In the genomic region with DNA sequence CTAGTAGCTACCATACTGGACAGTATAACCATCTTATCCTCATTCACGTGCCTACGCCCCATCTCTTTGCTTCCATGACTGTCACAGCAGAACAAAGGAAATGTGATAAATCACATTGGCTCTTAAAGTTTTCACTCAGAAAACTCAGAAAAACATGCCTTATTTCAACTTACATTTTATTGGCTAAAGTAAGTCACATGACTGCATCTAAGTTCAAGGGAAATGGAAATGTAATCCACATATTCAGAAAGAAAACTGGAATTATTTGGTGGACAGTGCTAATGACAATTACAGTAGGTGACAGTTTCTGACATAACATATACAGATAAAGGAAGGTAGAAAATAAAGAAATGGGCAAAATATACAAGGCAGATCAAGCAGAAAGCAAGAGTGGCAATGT, we compare ENCODE assay signal across 1 cellular context.
TF ChIP-seq lines count a peak whose summit lies in the region.

No MANE protein-coding gene starts in this region.

TF ChIP-seq in GM12878, 131 proteins besides CTCF, POLR2A, EP300 and RAD21:
- TF ChIP-seq, protein P1, sequence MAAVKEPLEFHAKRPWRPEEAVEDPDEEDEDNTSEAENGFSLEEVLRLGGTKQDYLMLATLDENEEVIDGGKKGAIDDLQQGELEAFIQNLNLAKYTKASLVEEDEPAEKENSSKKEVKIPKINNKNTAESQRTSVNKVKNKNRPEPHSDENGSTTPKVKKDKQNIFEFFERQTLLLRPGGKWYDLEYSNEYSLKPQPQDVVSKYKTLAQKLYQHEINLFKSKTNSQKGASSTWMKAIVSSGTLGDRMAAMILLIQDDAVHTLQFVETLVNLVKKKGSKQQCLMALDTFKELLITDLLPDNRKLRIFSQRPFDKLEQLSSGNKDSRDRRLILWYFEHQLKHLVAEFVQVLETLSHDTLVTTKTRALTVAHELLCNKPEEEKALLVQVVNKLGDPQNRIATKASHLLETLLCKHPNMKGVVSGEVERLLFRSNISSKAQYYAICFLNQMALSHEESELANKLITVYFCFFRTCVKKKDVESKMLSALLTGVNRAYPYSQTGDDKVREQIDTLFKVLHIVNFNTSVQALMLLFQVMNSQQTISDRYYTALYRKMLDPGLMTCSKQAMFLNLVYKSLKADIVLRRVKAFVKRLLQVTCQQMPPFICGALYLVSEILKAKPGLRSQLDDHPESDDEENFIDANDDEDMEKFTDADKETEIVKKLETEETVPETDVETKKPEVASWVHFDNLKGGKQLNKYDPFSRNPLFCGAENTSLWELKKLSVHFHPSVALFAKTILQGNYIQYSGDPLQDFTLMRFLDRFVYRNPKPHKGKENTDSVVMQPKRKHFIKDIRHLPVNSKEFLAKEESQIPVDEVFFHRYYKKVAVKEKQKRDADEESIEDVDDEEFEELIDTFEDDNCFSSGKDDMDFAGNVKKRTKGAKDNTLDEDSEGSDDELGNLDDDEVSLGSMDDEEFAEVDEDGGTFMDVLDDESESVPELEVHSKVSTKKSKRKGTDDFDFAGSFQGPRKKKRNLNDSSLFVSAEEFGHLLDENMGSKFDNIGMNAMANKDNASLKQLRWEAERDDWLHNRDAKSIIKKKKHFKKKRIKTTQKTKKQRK (IDR thresholded peaks at IDR 0.05; ENCODE audit: low read depth, low read length) = no peak
- TF ChIP-seq, protein P2, sequence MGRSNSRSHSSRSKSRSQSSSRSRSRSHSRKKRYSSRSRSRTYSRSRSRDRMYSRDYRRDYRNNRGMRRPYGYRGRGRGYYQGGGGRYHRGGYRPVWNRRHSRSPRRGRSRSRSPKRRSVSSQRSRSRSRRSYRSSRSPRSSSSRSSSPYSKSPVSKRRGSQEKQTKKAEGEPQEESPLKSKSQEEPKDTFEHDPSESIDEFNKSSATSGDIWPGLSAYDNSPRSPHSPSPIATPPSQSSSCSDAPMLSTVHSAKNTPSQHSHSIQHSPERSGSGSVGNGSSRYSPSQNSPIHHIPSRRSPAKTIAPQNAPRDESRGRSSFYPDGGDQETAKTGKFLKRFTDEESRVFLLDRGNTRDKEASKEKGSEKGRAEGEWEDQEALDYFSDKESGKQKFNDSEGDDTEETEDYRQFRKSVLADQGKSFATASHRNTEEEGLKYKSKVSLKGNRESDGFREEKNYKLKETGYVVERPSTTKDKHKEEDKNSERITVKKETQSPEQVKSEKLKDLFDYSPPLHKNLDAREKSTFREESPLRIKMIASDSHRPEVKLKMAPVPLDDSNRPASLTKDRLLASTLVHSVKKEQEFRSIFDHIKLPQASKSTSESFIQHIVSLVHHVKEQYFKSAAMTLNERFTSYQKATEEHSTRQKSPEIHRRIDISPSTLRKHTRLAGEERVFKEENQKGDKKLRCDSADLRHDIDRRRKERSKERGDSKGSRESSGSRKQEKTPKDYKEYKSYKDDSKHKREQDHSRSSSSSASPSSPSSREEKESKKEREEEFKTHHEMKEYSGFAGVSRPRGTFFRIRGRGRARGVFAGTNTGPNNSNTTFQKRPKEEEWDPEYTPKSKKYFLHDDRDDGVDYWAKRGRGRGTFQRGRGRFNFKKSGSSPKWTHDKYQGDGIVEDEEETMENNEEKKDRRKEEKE (IDR thresholded peaks at IDR 0.05) = no peak
- TF ChIP-seq, protein P3, sequence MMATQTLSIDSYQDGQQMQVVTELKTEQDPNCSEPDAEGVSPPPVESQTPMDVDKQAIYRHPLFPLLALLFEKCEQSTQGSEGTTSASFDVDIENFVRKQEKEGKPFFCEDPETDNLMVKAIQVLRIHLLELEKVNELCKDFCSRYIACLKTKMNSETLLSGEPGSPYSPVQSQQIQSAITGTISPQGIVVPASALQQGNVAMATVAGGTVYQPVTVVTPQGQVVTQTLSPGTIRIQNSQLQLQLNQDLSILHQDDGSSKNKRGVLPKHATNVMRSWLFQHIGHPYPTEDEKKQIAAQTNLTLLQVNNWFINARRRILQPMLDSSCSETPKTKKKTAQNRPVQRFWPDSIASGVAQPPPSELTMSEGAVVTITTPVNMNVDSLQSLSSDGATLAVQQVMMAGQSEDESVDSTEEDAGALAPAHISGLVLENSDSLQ (IDR thresholded peaks at IDR 0.05) = no peak
- TF ChIP-seq BRCA1 (IDR thresholded peaks at IDR 0.05; ENCODE audit: low read depth, low read length) (no peak), SUPT20H (IDR thresholded peaks at IDR 0.05; ENCODE audit: borderline replicate concordance, control insufficient read depth, low read depth, low read length) (no peak), SMARCA5 (IDR thresholded peaks at IDR 0.05) (no peak), SUZ12 (IDR thresholded peaks at IDR 0.05; ENCODE audit: unreplicated experiment) (no peak), NR2F1 (conservative IDR thresholded peaks at IDR 0.05) (no peak), HDGF (IDR thresholded peaks at IDR 0.05) (no peak), SRF (IDR thresholded peaks at IDR 0.05; ENCODE audit: low read depth in 2 of 2, low read length in 2 of 2) (no peak), FOXK2 (IDR thresholded peaks at IDR 0.05) (no peak), WRNIP1 (IDR thresholded peaks at IDR 0.05; ENCODE audit: borderline replicate concordance, low read depth, low read length) (no peak), TCF3 (IDR thresholded peaks at IDR 0.05; ENCODE audit: borderline replicate concordance, insufficient read depth, low read depth, low read length) (no peak), SREBF2 (IDR thresholded peaks at IDR 0.05; ENCODE audit: low read length) (no peak)
- TF ChIP-seq, protein P4, sequence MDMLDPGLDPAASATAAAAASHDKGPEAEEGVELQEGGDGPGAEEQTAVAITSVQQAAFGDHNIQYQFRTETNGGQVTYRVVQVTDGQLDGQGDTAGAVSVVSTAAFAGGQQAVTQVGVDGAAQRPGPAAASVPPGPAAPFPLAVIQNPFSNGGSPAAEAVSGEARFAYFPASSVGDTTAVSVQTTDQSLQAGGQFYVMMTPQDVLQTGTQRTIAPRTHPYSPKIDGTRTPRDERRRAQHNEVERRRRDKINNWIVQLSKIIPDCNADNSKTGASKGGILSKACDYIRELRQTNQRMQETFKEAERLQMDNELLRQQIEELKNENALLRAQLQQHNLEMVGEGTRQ (IDR thresholded peaks at IDR 0.05; ENCODE audit: borderline replicate concordance, low read depth, low read length) = no peak
- TF ChIP-seq, protein P5, sequence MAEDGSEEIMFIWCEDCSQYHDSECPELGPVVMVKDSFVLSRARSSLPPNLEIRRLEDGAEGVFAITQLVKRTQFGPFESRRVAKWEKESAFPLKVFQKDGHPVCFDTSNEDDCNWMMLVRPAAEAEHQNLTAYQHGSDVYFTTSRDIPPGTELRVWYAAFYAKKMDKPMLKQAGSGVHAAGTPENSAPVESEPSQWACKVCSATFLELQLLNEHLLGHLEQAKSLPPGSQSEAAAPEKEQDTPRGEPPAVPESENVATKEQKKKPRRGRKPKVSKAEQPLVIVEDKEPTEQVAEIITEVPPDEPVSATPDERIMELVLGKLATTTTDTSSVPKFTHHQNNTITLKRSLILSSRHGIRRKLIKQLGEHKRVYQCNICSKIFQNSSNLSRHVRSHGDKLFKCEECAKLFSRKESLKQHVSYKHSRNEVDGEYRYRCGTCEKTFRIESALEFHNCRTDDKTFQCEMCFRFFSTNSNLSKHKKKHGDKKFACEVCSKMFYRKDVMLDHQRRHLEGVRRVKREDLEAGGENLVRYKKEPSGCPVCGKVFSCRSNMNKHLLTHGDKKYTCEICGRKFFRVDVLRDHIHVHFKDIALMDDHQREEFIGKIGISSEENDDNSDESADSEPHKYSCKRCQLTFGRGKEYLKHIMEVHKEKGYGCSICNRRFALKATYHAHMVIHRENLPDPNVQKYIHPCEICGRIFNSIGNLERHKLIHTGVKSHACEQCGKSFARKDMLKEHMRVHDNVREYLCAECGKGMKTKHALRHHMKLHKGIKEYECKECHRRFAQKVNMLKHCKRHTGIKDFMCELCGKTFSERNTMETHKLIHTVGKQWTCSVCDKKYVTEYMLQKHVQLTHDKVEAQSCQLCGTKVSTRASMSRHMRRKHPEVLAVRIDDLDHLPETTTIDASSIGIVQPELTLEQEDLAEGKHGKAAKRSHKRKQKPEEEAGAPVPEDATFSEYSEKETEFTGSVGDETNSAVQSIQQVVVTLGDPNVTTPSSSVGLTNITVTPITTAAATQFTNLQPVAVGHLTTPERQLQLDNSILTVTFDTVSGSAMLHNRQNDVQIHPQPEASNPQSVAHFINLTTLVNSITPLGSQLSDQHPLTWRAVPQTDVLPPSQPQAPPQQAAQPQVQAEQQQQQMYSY (CRISPR knock-in tag; IDR thresholded peaks at IDR 0.05) = no peak
